Comparison of ENCODE assay signal across 20 cellular contexts in genomic region chr6:8054276-8054675, GRCh38.
"Had no signal": no experiment of that assay in that cellular context is flagged by ENCODE, and none has a peak within 500 bp of the region (broad histone marks: within the 10 kb centered on the region; RNA-seq: fewer than 3 reads in every experiment).

No MANE protein-coding gene starts in this region.

- ATAC-seq: effector memory CD8-positive, alpha-beta T cell; foreskin keratinocyte; left cardiac atrium; left ventricle myocardium superior; natural killer cell treated with Interleukin-12 subunit alpha and Interleukin-12 subunit beta and Interleukin-15 and Interleukin-18, amount 100 ng/mL, for 72 hours; right cardiac atrium; stimulated activated naive CD8-positive, alpha-beta T cell treated with anti-CD3 and anti-CD28 coated beads, Interleukin-15, Interleukin-2, amounts not matched to agents 100 U/mL and 50 U/mL, for 24 hours; upper lobe of right lung had no signal

- DNase-seq: effector memory CD8-positive, alpha-beta T cell; foreskin keratinocyte; immature natural killer cell; kidney; left cardiac atrium; left ventricle myocardium superior; mesenchymal stem cell; midbrain; nucleus accumbens; ovary; right cardiac atrium; stimulated activated CD4-positive, alpha-beta T cell treated with anti-CD3 and anti-CD28 coated beads, Interleukin-2, amount 100 ng/mL, for 48 hours; stimulated activated naive CD8-positive, alpha-beta T cell treated with anti-CD3 and anti-CD28 coated beads, Interleukin-15, Interleukin-2, amounts not matched to agents 100 U/mL and 50 U/mL, for 24 hours; upper lobe of right lung had no signal

- H3K4me3 ChIP-seq: lung, neural progenitor cell, ovary, smooth muscle cell, tibial nerve, upper lobe of right lung, vagina had no signal
